Comparison of ENCODE assay signal across 18 cellular contexts in the genomic region with DNA sequence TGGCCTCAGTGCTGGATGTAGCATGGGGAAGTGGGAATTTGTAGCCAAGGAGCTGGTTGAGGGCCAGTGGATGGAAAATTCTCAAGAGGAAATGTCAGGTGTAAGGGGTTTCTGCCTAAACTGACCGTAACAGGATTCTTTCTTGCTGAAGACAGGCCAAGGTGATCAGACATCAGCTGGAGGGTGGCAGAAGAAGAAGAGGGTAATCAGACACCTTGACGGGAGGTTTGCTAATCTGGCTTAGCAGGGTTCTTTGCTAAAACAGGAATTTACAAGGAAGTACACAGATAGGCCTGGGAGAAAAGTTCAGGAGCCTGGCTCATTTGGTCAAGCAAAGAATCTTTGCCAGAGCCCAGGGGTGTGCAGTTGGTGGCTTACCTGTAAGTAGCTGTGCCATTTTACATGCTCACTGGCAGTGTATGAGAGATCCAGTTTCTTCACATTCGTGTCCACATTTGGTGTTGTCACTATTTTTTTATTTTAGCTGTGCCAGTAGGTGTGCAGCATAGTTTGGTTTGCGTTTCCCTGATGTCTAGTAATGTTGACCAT.
A peak's percentile ranks its signal among the peaks of the same experiment; 100 is the strongest.
DNase-seq lines count a peak whose midpoint lies in the region; ATAC-seq and TF ChIP-seq lines count a peak whose summit lies in the region.
"Had no signal": no experiment of that assay in that cellular context is flagged by ENCODE, and none has a peak within 500 bp of the region (broad histone marks: within the 10 kb centered on the region; RNA-seq: fewer than 3 reads in every experiment).

No MANE protein-coding gene starts in this region.

- H3K4me3 Mint-ChIP-seq in progenitor cell of endocrine pancreas (ENCODE audit: low read depth): no peak overlapping the region
- H3K4me3 Mint-ChIP-seq: activated naive CD8-positive, alpha-beta T cell treated with anti-CD3 and anti-CD28 coated beads, Interleukin-2, amount 10 ng/mL, durations not matched to agents 7 days and 5 days; activated T-helper 17 cell treated with anti-CD3 and anti-CD28 coated beads, Interleukin-2, amount 50 U/mL, for 72 hours; CD4-positive, alpha-beta memory T cell had no signal

- no peaks in the 10 kb centered on the region for H3K36me3 Mint-ChIP-seq in progenitor cell of endocrine pancreas (ENCODE audit: insufficient read depth)
- no peaks in the 10 kb centered on the region for H3K36me3 Mint-ChIP-seq in activated naive CD4-positive, alpha-beta T cell treated with anti-CD3 and anti-CD28 coated beads, Interleukin-2, amount 50 U/mL, for 72 hours
- H3K36me3 Mint-ChIP-seq: CD4-positive, alpha-beta memory T cell had no signal

- H3K4me3 ChIP-seq in LNCaP clone FGC (ENCODE audit: low read depth, low read length): 0 out of 2 replicates have a peak overlapping the region, but pooled peaks have one; percentile 15
- no peak overlapping the region for H3K4me3 ChIP-seq in epithelial cell of esophagus (ENCODE audit: low read length)

- no peaks in the 10 kb centered on the region for H3K27me3 Mint-ChIP-seq in progenitor cell of endocrine pancreas
- H3K27me3 Mint-ChIP-seq: activated T-helper 17 cell treated with anti-CD3 and anti-CD28 coated beads, Interleukin-2, amount 50 U/mL, for 72 hours; CD4-positive, alpha-beta memory T cell had no signal

- H3K4me1 Mint-ChIP-seq in progenitor cell of endocrine pancreas (ENCODE audit: low read depth): peaks cover 26% of the 10 kb centered on the region

- DNase-seq in G401 (ENCODE audit: low spot score) (peak; percentile 19), LNCaP clone FGC (ENCODE audit: low read depth) (peak; percentile 34), epithelial cell of esophagus (ENCODE audit: low read depth) (peak; percentile 14), progenitor cell of endocrine pancreas (ENCODE audit: low spot score, unreplicated experiment) (no peak), NCI-H1105 treated with DMSO at 0.1 percent for 48 hours (lab: John Stamatoyannopoulos, UW) (no peak)
- DNase-seq in activated naive CD4-positive, alpha-beta T cell treated with anti-CD3 and anti-CD28 coated beads, Interleukin-2, amount 50 U/mL, for 72 hours (ENCODE audit: low spot score in 2 of 2): no peak
- DNase-seq: activated CD4-positive, alpha-beta T cell treated with anti-CD3 and anti-CD28 coated beads, Interleukin-2, amount 50 U/mL, for 1 hour; activated naive CD8-positive, alpha-beta T cell treated with anti-CD3 and anti-CD28 coated beads, Interleukin-2, amount 10 ng/mL, durations not matched to agents 7 days and 5 days; CD4-positive, alpha-beta memory T cell; DMS153; NCI-H1092; NCI-H2029 treated with DMSO at 0.1 percent for 48 hours; NCI-H446 treated with DMSO at 0.1 percent for 48 hours; NK-92 treated with Interleukin-12 subunit alpha and Interleukin-12 subunit beta, amount 100 ng/mL, for 24 hours; T-helper 2 cell had no signal

- H3K27ac Mint-ChIP-seq in progenitor cell of endocrine pancreas: peak overlapping the region; percentile 62
- H3K27ac Mint-ChIP-seq in activated naive CD4-positive, alpha-beta T cell treated with anti-CD3 and anti-CD28 coated beads, Interleukin-2, amount 50 U/mL, for 72 hours: no peak overlapping the region
- H3K27ac Mint-ChIP-seq: activated naive CD8-positive, alpha-beta T cell treated with anti-CD3 and anti-CD28 coated beads, Interleukin-2, amount 10 ng/mL, durations not matched to agents 7 days and 5 days; activated T-helper 17 cell treated with anti-CD3 and anti-CD28 coated beads, Interleukin-2, amount 50 U/mL, for 72 hours had no signal

- in situ Hi-C loops in G401 (cut with HindIII; ENCODE audit: low sequenced_read_pairs): no loop called here

- TF ChIP-seq CTCF in LNCaP clone FGC (IDR thresholded peaks at IDR 0.05; ENCODE audit: control insufficient read depth, extremely low read depth, insufficient read depth) (no peak), epithelial cell of esophagus (IDR thresholded peaks at IDR 0.05; ENCODE audit: insufficient read depth, low read depth, low read length, missing control alignments) (no peak), progenitor cell of endocrine pancreas (IDR thresholded peaks at IDR 0.05; ENCODE audit: unreplicated experiment) (no peak)

- ATAC-seq in GM21360 (IDR thresholded peaks at IDR 0.05; ENCODE audit: unreplicated experiment): no peak
- no peak for ATAC-seq in HG03175 (IDR thresholded peaks at IDR 0.05; ENCODE audit: unreplicated experiment)
- ATAC-seq in activated naive CD4-positive, alpha-beta T cell treated with anti-CD3 and anti-CD28 coated beads, Interleukin-2, amount 50 U/mL, for 72 hours: no peak
- ATAC-seq: activated T-helper 17 cell treated with anti-CD3 and anti-CD28 coated beads, Interleukin-2, amount 50 U/mL, for 72 hours had no signal

- H3K9me3 Mint-ChIP-seq in progenitor cell of endocrine pancreas (ENCODE audit: low read depth): no peaks in the 10 kb centered on the region
- H3K9me3 Mint-ChIP-seq in activated naive CD4-positive, alpha-beta T cell treated with anti-CD3 and anti-CD28 coated beads, Interleukin-2, amount 50 U/mL, for 72 hours: no peaks in the 10 kb centered on the region
- H3K9me3 Mint-ChIP-seq: activated naive CD8-positive, alpha-beta T cell treated with anti-CD3 and anti-CD28 coated beads, Interleukin-2, amount 10 ng/mL, durations not matched to agents 7 days and 5 days; activated T-helper 17 cell treated with anti-CD3 and anti-CD28 coated beads, Interleukin-2, amount 50 U/mL, for 72 hours; CD4-positive, alpha-beta memory T cell had no signal

Comparison
In these comparisons a context has a peak if more than half of its experiments do, and no peak if none do; other contexts are left out.
1. DNase-seq: peak in G401 (single experiment), LNCaP clone FGC (single experiment) and epithelial cell of esophagus (single experiment); none in progenitor cell of endocrine pancreas (single experiment), NCI-H1105 treated with DMSO at 0.1 percent for 48 hours (single experiment) and activated naive CD4-positive, alpha-beta T cell treated with anti-CD3 and anti-CD28 coated beads, Interleukin-2, amount 50 U/mL, for 72 hours (0 of 2).